ENCODE assay signal across 13 cellular contexts in genomic region chr2:38505779-38506178, GRCh38.
DNase-seq lines count a peak whose midpoint lies in the region; ATAC-seq and TF ChIP-seq lines count a peak whose summit lies in the region.
"Had no signal": no experiment of that assay in that cellular context is flagged by ENCODE, and none has a peak within 500 bp of the region (broad histone marks: within the 10 kb centered on the region; RNA-seq: fewer than 3 reads in every experiment).

No MANE protein-coding gene starts in this region.

- H3K36me3 Mint-ChIP-seq in chondrocyte (ENCODE audit: low read depth) = peaks cover 8% of the 10 kb centered on the region

- H3K27ac Mint-ChIP-seq in chondrocyte (ENCODE audit: unreplicated experiment) = no peak overlapping the region
- H3K27ac Mint-ChIP-seq: activated naive CD4-positive, alpha-beta T cell treated with anti-CD3 and anti-CD28 coated beads, Interleukin-2, amount 50 U/mL, for 24 hours had no signal

- no peak overlapping the region for H3K4me3 Mint-ChIP-seq in chondrocyte (ENCODE audit: unreplicated experiment)
- H3K4me3 Mint-ChIP-seq: activated naive CD4-positive, alpha-beta T cell treated with anti-CD3 and anti-CD28 coated beads, Interleukin-2, amount 50 U/mL, for 24 hours; natural killer cell treated with Interleukin-12 subunit alpha and Interleukin-12 subunit beta and Interleukin-15 and Interleukin-18, amount 100 ng/mL, for 72 hours had no signal

- no peaks in the 10 kb centered on the region for H3K36me3 ChIP-seq in heart left ventricle

- H3K9me3 Mint-ChIP-seq in chondrocyte (ENCODE audit: low read depth) = peaks cover 12% of the 10 kb centered on the region
- H3K9me3 Mint-ChIP-seq: natural killer cell treated with Interleukin-12 subunit alpha and Interleukin-12 subunit beta and Interleukin-15 and Interleukin-18, amount 100 ng/mL, for 72 hours had no signal

- H3K27me3 Mint-ChIP-seq in chondrocyte (ENCODE audit: low read depth) = no peaks in the 10 kb centered on the region

- ATAC-seq in heart left ventricle (peak in 3 of 4 donors; percentile 58 to 90 (median 85)), sciatic nerve (peak; percentile 94), HG03432 (IDR thresholded peaks at IDR 0.05; ENCODE audit: unreplicated experiment) (no peak), HG03565 (IDR thresholded peaks at IDR 0.05; ENCODE audit: unreplicated experiment) (no peak)

- no peak for TF ChIP-seq POLR2A in heart left ventricle (IDR thresholded peaks at IDR 0.05)

- intact Hi-C loops in heart left ventricle (cut with DNase I) (loop anchor here in 7 of 10 donors (5.0 to 10.0 kb wide), 4 partner anchors 121 to 191 kb away; partner anchors contain the start of gene ATL2 (in 1 of the 7)), sciatic nerve (cut with DNase I) (no loop called here)

- H3K4me1 ChIP-seq in heart left ventricle = peaks cover 0 to 23% (median 8%) of the 10 kb centered on the region in 12 donors

- H3K4me3 ChIP-seq in heart left ventricle = no peak overlapping the region

- WGBS in heart left ventricle, 4 donors = 53 to 69% (median 65%) methylated on average over 3 of the region's 3 CpGs

- H3K27me3 ChIP-seq in heart left ventricle = no peaks in the 10 kb centered on the region

- DNase-seq in EL (peak; percentile 71), amniotic epithelial cell (ENCODE audit: low read depth) (peak; percentile 94), heart left ventricle (peak in 3 of 5 donors; percentile 23 to 68 (median 48)), sciatic nerve (ENCODE audit: low spot score) (peak; percentile 81), chondrocyte (ENCODE audit: low spot score) (no peak), NCI-H345 treated with DMSO at 0.1 percent for 48 hours (lab: John Stamatoyannopoulos, UW; ENCODE audit: unreplicated experiment) (no peak)
- DNase-seq: activated CD4-positive, CD25-positive, alpha-beta regulatory T cell; COR-L47 had no signal

- H3K9me3 ChIP-seq in heart left ventricle = peaks cover 0 to 15% (median 7%) of the 10 kb centered on the region in 12 donors

- H3K4me1 Mint-ChIP-seq in chondrocyte (ENCODE audit: low read depth) = peaks cover 32% of the 10 kb centered on the region

- H3K27ac ChIP-seq in heart left ventricle = peak overlapping the region in 1 of 12 donors; percentile 81
- H3K27ac ChIP-seq: KMS-11 had no signal

- no peak for TF ChIP-seq CTCF in heart left ventricle (IDR thresholded peaks at IDR 0.05)
- TF ChIP-seq CTCF in chondrocyte (IDR thresholded peaks at IDR 0.05) = no peak

Comparison
In these comparisons a context has a peak if more than half of its experiments do, and no peak if none do; other contexts are left out.
1. DNase-seq: peak in EL (single experiment), amniotic epithelial cell (single experiment), heart left ventricle (3 of 5) and sciatic nerve (single experiment); none in chondrocyte (single experiment) and NCI-H345 treated with DMSO at 0.1 percent for 48 hours (single experiment).
2. ATAC-seq: peak in heart left ventricle (3 of 4) and sciatic nerve (single experiment); none in HG03432 (single experiment) and HG03565 (single experiment).